18 cellular contexts compared by ENCODE assay signal in the genomic region with DNA sequence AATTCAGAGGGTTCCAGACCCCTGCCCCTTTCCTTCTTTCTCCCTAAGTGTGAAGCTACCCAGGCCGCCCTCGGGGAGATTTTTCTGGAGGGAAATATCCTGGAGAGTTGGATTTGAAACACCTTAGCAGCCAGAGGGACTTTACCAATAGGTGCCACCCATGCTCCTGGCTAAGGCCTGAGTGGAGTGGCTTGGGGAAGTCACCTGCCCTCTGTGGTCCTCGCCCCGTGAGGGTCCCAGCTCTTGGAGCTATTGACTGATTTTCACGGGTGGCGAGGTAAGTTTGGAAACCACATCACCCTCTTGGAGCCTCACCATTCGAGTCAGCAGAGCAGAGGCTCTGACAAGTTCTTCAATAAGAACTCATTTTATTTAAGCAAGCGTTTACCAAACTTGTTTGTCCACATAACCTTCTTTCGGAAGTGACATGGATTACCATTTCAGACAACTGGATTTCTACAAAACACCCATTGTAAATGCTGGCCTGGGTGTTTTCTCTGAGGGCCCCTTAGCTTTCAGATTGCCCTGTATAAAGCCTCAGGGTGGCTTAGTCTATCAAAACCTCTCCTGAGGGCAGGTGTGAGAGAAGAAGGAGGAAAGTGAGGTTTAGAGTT. TPM values are rescaled to one million over a fixed set of nuclear protein-coding genes. Genes with fewer than 3 reads are reported as not detected.
DNase-seq lines count a peak whose midpoint lies in the region; ATAC-seq lines count a peak whose summit lies in the region.
"Had no signal": no experiment of that assay in that cellular context is flagged by ENCODE, and none has a peak within 500 bp of the region (broad histone marks: within the 10 kb centered on the region; RNA-seq: fewer than 3 reads in every experiment).

No MANE protein-coding gene starts in this region.

- ATAC-seq in left colon (no peak), HG02763 (IDR thresholded peaks at IDR 0.05; ENCODE audit: unreplicated experiment) (no peak)
- ATAC-seq: Panc1 had no signal

- intact Hi-C loops in posterior vena cava (cut with DNase I): no loop called here
- intact Hi-C loops in left colon (cut with DNase I, micrococcal nuclease): no loop called here

- peak; percentile 1 for DNase-seq in AG08395 (ENCODE audit: low spot score)
- peak; percentile 5 for DNase-seq in GM03348 (ENCODE audit: low spot score)
- peak; percentile 5 for DNase-seq in iPS-NIHi7 (ENCODE audit: extremely low spot score)
- DNase-seq in posterior vena cava (ENCODE audit: low spot score): peak; percentile 38
- DNase-seq in HuH-7 (ENCODE audit: low spot score): no peak
- DNase-seq in left colon: no peak
- DNase-seq: dermis blood vessel endothelial cell; gastrocnemius medialis; MM.1S; naive B cell; NCI-H146; retina; stimulated activated naive CD4-positive, alpha-beta T cell treated with Interleukin-2 at 50 U/mL for 16 hours had no signal

RNA-seq across cellular contexts. Expression of gene AQP1, which starts 20.4 kb away (rescaled TPM):
- total RNA-seq in posterior vena cava: 100 to 1,000 TPM; 388 to 422 TPM
- 10 to 100 TPM; 27.6 to 45.5 TPM for total RNA-seq in left colon

RNA-seq across cellular contexts. Expression of gene GHRHR, which starts 31.7 kb away (rescaled TPM):
- total RNA-seq in posterior vena cava: 1 to 10 TPM in 1 of 2 donors, not detected in 1; 1.2 TPM
- total RNA-seq in left colon: not detected
- total RNA-seq: activated T-helper 1 cell treated with anti-CD3 and anti-CD28 coated beads, Interleukin-12 subunit alpha, Interleukin-12 subunit beta, Interleukin-2, Interleukin-4 antibody, amounts not matched to agents 30 ng/mL and 10 ng/mL and 1 ng/mL, durations not matched to agents 14 hours and 24 hours and 36 hours; dermis blood vessel endothelial cell; epithelial cell of proximal tubule; gastrocnemius medialis; ureter had no signal

Comparison
In these comparisons a context has a peak if more than half of its experiments do, and no peak if none do; other contexts are left out.
1. DNase-seq: peak in AG08395 (single experiment), GM03348 (single experiment), iPS-NIHi7 (single experiment) and posterior vena cava (single experiment); none in HuH-7 (single experiment) and left colon (0 of 2).
2. RNA of gene AQP1, which starts 20.4 kb away (total RNA-seq): 388 to 422 TPM in posterior vena cava; 27.6 to 45.5 TPM in left colon; every median in the first group is over 4 times any median in the second.